Comparison of ENCODE assay signal across 28 cellular contexts in genomic region chr6:85005494-85005893, GRCh38.
"Had no signal": no experiment of that assay in that cellular context is flagged by ENCODE, and none has a peak within 500 bp of the region (broad histone marks: within the 10 kb centered on the region; RNA-seq: fewer than 3 reads in every experiment).

No MANE protein-coding gene starts in this region.

- H3K9me3 Mint-ChIP-seq: activated T-cell treated with anti-CD3 and anti-CD28 coated beads, Interleukin-2, amount 50 U/mL, for 24 hours; activated T-helper 1 cell treated with anti-CD3 and anti-CD28 coated beads, Interleukin-12 subunit alpha, Interleukin-12 subunit beta, Interleukin-2, Interleukin-4 antibody, amounts not matched to agents 30 ng/mL and 10 ng/mL and 1 ng/mL, durations not matched to agents 14 hours and 24 hours and 36 hours; T-helper 1 cell treated with Interleukin-12 subunit alpha and Interleukin-12 subunit beta and Interleukin-4 antibody, amounts not matched to agents 30 μg/mL and 1 μg/mL, for 36 hours had no signal

- H3K9me3 ChIP-seq: breast epithelium, SJCRH30 had no signal

- H3K36me3 Mint-ChIP-seq: activated naive CD4-positive, alpha-beta T cell treated with anti-CD3 and anti-CD28 coated beads, Interleukin-2, amount 50 U/mL, for 24 hours had no signal

- H3K4me3 ChIP-seq: breast epithelium, SJCRH30 had no signal

- ATAC-seq: activated CD8-positive, alpha-beta T cell treated with anti-CD3 and anti-CD28 coated beads, Interleukin-2, amount 10 ng/mL, durations not matched to agents 7 days and 5 days; Panc1; SK-N-SH treated with all-trans-retinoic acid at 6 μM for 48 hours had no signal

- H3K27ac Mint-ChIP-seq: activated CD8-positive, alpha-beta T cell treated with anti-CD3 and anti-CD28 coated beads, Interleukin-2, amount 10 ng/mL, durations not matched to agents 7 days and 5 days; activated naive CD4-positive, alpha-beta T cell treated with anti-CD3 and anti-CD28 coated beads, Interleukin-2, amount 50 U/mL, for 24 hours; activated T-cell treated with anti-CD3 and anti-CD28 coated beads, Interleukin-2, amount 50 U/mL, for 24 hours; activated T-helper 1 cell treated with anti-CD3 and anti-CD28 coated beads, Interleukin-12 subunit alpha, Interleukin-12 subunit beta, Interleukin-2, Interleukin-4 antibody, amounts not matched to agents 30 ng/mL and 10 ng/mL and 1 ng/mL, durations not matched to agents 14 hours and 24 hours and 36 hours; T-helper 1 cell treated with Interleukin-12 subunit alpha and Interleukin-12 subunit beta and Interleukin-4 antibody, amounts not matched to agents 30 μg/mL and 1 μg/mL, for 36 hours had no signal

- H3K4me3 Mint-ChIP-seq: activated CD8-positive, alpha-beta T cell treated with anti-CD3 and anti-CD28 coated beads, Interleukin-2, amount 10 ng/mL, durations not matched to agents 7 days and 5 days; activated naive CD4-positive, alpha-beta T cell treated with anti-CD3 and anti-CD28 coated beads, Interleukin-2, amount 50 U/mL, for 24 hours; activated T-cell treated with anti-CD3 and anti-CD28 coated beads, Interleukin-2, amount 50 U/mL, for 24 hours; activated T-helper 1 cell treated with anti-CD3 and anti-CD28 coated beads, Interleukin-12 subunit alpha, Interleukin-12 subunit beta, Interleukin-2, Interleukin-4 antibody, amounts not matched to agents 30 ng/mL and 10 ng/mL and 1 ng/mL, durations not matched to agents 14 hours and 24 hours and 36 hours; T-helper 1 cell treated with Interleukin-12 subunit alpha and Interleukin-12 subunit beta and Interleukin-4 antibody, amounts not matched to agents 30 μg/mL and 1 μg/mL, for 36 hours had no signal

- DNase-seq: activated CD4-positive, alpha-beta T cell treated with anti-CD3 and anti-CD28 coated beads for 48 hours; activated CD4-positive, alpha-beta T cell treated with anti-CD3 and anti-CD28 coated beads, Interleukin-2, amount 50 U/mL, for 4 hours; activated CD4-positive, CD25-positive, alpha-beta regulatory T cell treated with anti-CD3 and anti-CD28 coated beads, Interleukin-2, amount 50 U/mL, for 72 hours; activated CD8-positive, alpha-beta memory T cell treated with anti-CD3 and anti-CD28 coated beads, Interleukin-2, amount 50 U/mL, for 48 hours; activated CD8-positive, alpha-beta T cell treated with anti-CD3 and anti-CD28 coated beads, Interleukin-2, amount 10 ng/mL, durations not matched to agents 7 days and 5 days; activated effector memory CD4-positive, alpha-beta T cell treated with Interleukin-2 at 50 U/mL for 16 hours; activated naive CD4-positive, alpha-beta T cell; activated T-cell treated with anti-CD3 and anti-CD28 coated beads, Interleukin-2, amount 50 U/mL, for 24 hours; aorta; caudate nucleus; Kasumi-1; NCI-H1048; NCI-H146; NCI-H1930; NCI-H2171; NCI-H2227 treated with DMSO at 0.1 percent for 48 hours; NCI-H526 treated with DMSO at 0.1 percent for 48 hours; NK-92 treated with Interleukin-12 subunit alpha and Interleukin-12 subunit beta, amount 100 ng/mL, for 24 hours; OCI-M1; RPMI8226; SJCRH30; SW 1271 had no signal

- H3K27me3 ChIP-seq: breast epithelium, SJCRH30 had no signal

- H3K36me3 ChIP-seq: breast epithelium, SJCRH30 had no signal

- H3K4me1 Mint-ChIP-seq: activated naive CD4-positive, alpha-beta T cell treated with anti-CD3 and anti-CD28 coated beads, Interleukin-2, amount 50 U/mL, for 24 hours had no signal

- H3K4me1 ChIP-seq: breast epithelium, SJCRH30 had no signal

- H3K27me3 Mint-ChIP-seq: activated naive CD4-positive, alpha-beta T cell treated with anti-CD3 and anti-CD28 coated beads, Interleukin-2, amount 50 U/mL, for 24 hours; activated T-cell treated with anti-CD3 and anti-CD28 coated beads, Interleukin-2, amount 50 U/mL, for 24 hours had no signal

- H3K27ac ChIP-seq: SJCRH30 had no signal
